In the genomic region with DNA sequence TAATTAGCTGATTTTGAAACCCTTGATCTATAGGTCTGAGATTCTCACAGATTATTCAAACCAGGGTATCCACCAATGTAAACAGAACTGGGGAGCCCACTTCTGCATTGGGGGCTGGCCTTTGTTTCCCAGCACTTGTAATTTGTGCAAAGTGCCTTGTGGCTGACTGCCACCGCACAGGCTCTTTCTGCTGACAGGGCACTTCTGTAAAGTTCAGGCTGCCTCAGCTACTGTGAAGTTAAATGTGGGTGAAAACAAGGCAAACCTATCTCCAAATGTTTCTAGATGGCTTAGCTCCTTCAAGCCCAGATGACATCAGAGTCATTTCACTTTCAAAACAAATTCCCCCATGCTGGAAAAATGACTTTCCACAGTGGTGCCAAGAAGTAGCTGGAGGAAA, we compare ENCODE assay signal across 25 cellular contexts. TPM values are rescaled to one million over a fixed set of nuclear protein-coding genes. Genes with fewer than 3 reads are reported as not detected.
DNase-seq lines count a peak whose midpoint lies in the region; ATAC-seq and TF ChIP-seq lines count a peak whose summit lies in the region.
"Had no signal": no experiment of that assay in that cellular context is flagged by ENCODE, and none has a peak within 500 bp of the region (broad histone marks: within the 10 kb centered on the region; RNA-seq: fewer than 3 reads in every experiment).

No MANE protein-coding gene starts in this region.

- H3K27me3 Mint-ChIP-seq in chondrocyte (ENCODE audit: low read depth), result peaks cover 11% of the 10 kb centered on the region

- ATAC-seq in HG02763 (IDR thresholded peaks at IDR 0.05; ENCODE audit: unreplicated experiment), result no peak
- ATAC-seq: Panc1 had no signal

- no peaks in the 10 kb centered on the region for H3K9me3 Mint-ChIP-seq in chondrocyte (ENCODE audit: low read depth)
- H3K9me3 Mint-ChIP-seq: CD4-positive, alpha-beta memory T cell had no signal

- intact Hi-C loops in thyroid gland (cut with DNase I), result no loop called here
- intact Hi-C loops in testis (cut with DNase I; ENCODE audit: low total_unique reads), result no loop called here

- no peak overlapping the region for H3K27ac Mint-ChIP-seq in chondrocyte (ENCODE audit: unreplicated experiment)
- H3K27ac Mint-ChIP-seq: CD4-positive, alpha-beta memory T cell had no signal

- H3K27ac ChIP-seq in HEK293 (ENCODE audit: extremely low read depth, low read depth, low read length) (no peak overlapping the region), thyroid gland (peak overlapping the region; percentile 27 to 86 (median 73)), testis (no peak overlapping the region)
- H3K27ac ChIP-seq: BLaER1 treated with 17β-estradiol and CSF1 and Interleukin-3, amounts not matched to agents 10 nM and 100 nM; HL-60; SK-N-MC had no signal

- H3K9me3 ChIP-seq in HEK293 (ENCODE audit: control insufficient read depth, insufficient read depth, low read depth, low read length) (no peaks in the 10 kb centered on the region), thyroid gland (no peaks in the 10 kb centered on the region), testis (no peaks in the 10 kb centered on the region)
- H3K9me3 ChIP-seq: BLaER1 treated with 17β-estradiol and CSF1 and Interleukin-3, amounts not matched to agents 10 nM and 100 nM had no signal

- H3K4me3 ChIP-seq in HEK293 (ENCODE audit: low read depth, low read length) (no peak overlapping the region), thyroid gland (replicated peaks in 1 of 3) (no peak overlapping the region), testis (no peak overlapping the region)
- H3K4me3 ChIP-seq: BLaER1 treated with 17β-estradiol and CSF1 and Interleukin-3, amounts not matched to agents 10 nM and 100 nM; SK-N-MC had no signal

- TF ChIP-seq POLR2A in thyroid gland (IDR thresholded peaks at IDR 0.05) (no peak), testis (IDR thresholded peaks at IDR 0.05) (no peak)

- H3K36me3 ChIP-seq in HEK293 (ENCODE audit: control insufficient read depth in 2 of 2, insufficient read depth in 1 of 2, low read length in 2 of 2) (no peaks in the 10 kb centered on the region), thyroid gland (no peaks in the 10 kb centered on the region), testis (ENCODE audit: low read depth, missing control alignments) (no peaks in the 10 kb centered on the region)
- H3K36me3 ChIP-seq: BLaER1 treated with 17β-estradiol and CSF1 and Interleukin-3, amounts not matched to agents 10 nM and 100 nM had no signal

- TF ChIP-seq CTCF in HEK293 (tag by site-specific recombination; IDR thresholded peaks at IDR 0.05) (no peak), chondrocyte (IDR thresholded peaks at IDR 0.05) (no peak), thyroid gland (IDR thresholded peaks at IDR 0.05) (no peak), testis (IDR thresholded peaks at IDR 0.05) (no peak)

- H3K27me3 ChIP-seq in thyroid gland (no peaks in the 10 kb centered on the region), testis (no peaks in the 10 kb centered on the region)
- H3K27me3 ChIP-seq: BLaER1 treated with 17β-estradiol and CSF1 and Interleukin-3, amounts not matched to agents 10 nM and 100 nM had no signal

- peak; percentile 25 for DNase-seq in chondrocyte (ENCODE audit: low spot score)
- DNase-seq in medulla oblongata (ENCODE audit: extremely low spot score), result peak; percentile 43
- DNase-seq in thyroid gland, result peak; percentile 58 to 60
- DNase-seq in NCI-H82 (lab: John Stamatoyannopoulos, UW), result no peak
- DNase-seq in testis, result no peak
- DNase-seq: AML-193; CD4-positive, alpha-beta memory T cell; COR-L47; DMS53; H7; KBM-7; NCI-H1105 treated with DMSO at 0.1 percent for 48 hours; NCI-H146; NCI-H1930; NCI-H526 treated with DMSO at 0.1 percent for 48 hours; SIG-M5 had no signal

- no peaks in the 10 kb centered on the region for H3K4me1 Mint-ChIP-seq in chondrocyte (ENCODE audit: low read depth)
- H3K4me1 Mint-ChIP-seq: CD4-positive, alpha-beta memory T cell had no signal

- POLR2A ChIA-PET in HEK293 (lab: Yijun Ruan, JAX), result no interaction called here

- 0% methylated on average over 1 of the region's 1 CpG for WGBS in thyroid gland, 2 donors
- WGBS in testis, 2 donors, result 0 to 47% methylated on average over 1 of the region's 1 CpG

- no peaks in the 10 kb centered on the region for H3K36me3 Mint-ChIP-seq in chondrocyte (ENCODE audit: low read depth)
- H3K36me3 Mint-ChIP-seq: CD4-positive, alpha-beta memory T cell had no signal

- H3K4me1 ChIP-seq in HEK293 (ENCODE audit: control insufficient read depth, insufficient read depth, low read length), result no peaks in the 10 kb centered on the region
- H3K4me1 ChIP-seq in thyroid gland, result peaks cover 22 to 38% of the 10 kb centered on the region in 2 donors
- no peaks in the 10 kb centered on the region for H3K4me1 ChIP-seq in testis

- CTCF ChIA-PET in HEK293 (lab: Yijun Ruan, JAX), result no interaction called here

- H3K4me3 Mint-ChIP-seq in chondrocyte (ENCODE audit: unreplicated experiment), result no peak overlapping the region
- H3K4me3 Mint-ChIP-seq: CD4-positive, alpha-beta memory T cell had no signal

TF ChIP-seq in HEK293, 187 proteins besides CTCF, POLR2A, EP300 and RAD21:
- TF ChIP-seq ZNF133 (tag by site-specific recombination; IDR thresholded peaks at IDR 0.05) (no peak), PRDM1 (tag by site-specific recombination; IDR thresholded peaks at IDR 0.05) (0 out of 2 replicates have a peak, but pooled peaks have one; percentile 21)

RNA-seq across cellular contexts. Expression of a gene that starts 54.7 kb away (rescaled TPM):
- total RNA-seq in chondrocyte (0.60 to 2.2 TPM (median 0.62 TPM) in 3 replicates), thyroid gland (10 to 100 TPM; 17.2 to 28.1 (median 23.6) TPM), testis (10 to 100 TPM in 1 of 2 donors, 1 to 10 TPM in 1; 8.1 to 16.7 TPM)
- 7.4 TPM for polyA plus RNA-seq in testis (ENCODE audit: insufficient read depth, low read depth, low replicate concordance)
- total RNA-seq: CD4-positive, alpha-beta memory T cell; Daoy; LHCN-M2; MCF 10A had no signal
- polyA plus RNA-seq: CD4-positive, alpha-beta memory T cell had no signal

Comparison
In these comparisons a context has a peak if more than half of its experiments do, and no peak if none do; other contexts are left out.
1. H3K27ac ChIP-seq: peak in thyroid gland (3 of 3); none in HEK293 (single experiment) and testis (0 of 2).
2. DNase-seq: peak in chondrocyte (single experiment), medulla oblongata (single experiment) and thyroid gland (2 of 2); none in NCI-H82 (single experiment) and testis (single experiment).